23 cellular contexts compared by ENCODE assay signal in the genomic region with DNA sequence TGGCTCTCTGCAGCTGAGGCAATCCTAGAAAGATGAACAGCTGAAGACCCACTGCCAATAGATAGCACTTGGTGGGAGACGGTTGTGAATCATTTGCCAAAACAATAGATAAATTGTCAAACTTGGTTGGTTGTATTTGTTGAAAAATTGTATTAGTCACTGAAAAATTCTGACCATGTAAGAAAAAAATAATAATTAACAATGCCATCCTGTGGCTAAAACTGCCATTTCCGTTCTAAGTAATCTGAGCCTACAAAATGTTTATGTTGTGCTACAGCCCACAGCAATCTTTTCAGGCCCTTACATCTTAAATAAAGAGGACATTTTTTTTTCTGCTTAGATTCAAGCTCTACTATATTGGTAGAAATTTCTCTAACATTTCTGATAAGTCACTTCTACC.
DNase-seq lines count a peak whose midpoint lies in the region; ATAC-seq, FAIRE-seq and TF ChIP-seq lines count a peak whose summit lies in the region.
"Had no signal": no experiment of that assay in that cellular context is flagged by ENCODE, and none has a peak within 500 bp of the region (broad histone marks: within the 10 kb centered on the region; RNA-seq: fewer than 3 reads in every experiment).

No MANE protein-coding gene starts in this region.

- H3K79me2 ChIP-seq in astrocyte (ENCODE audit: insufficient read depth, low read length), result no peaks in the 10 kb centered on the region
- H3K79me2 ChIP-seq in neural progenitor cell (ENCODE audit: low read depth), result no peaks in the 10 kb centered on the region

- H3K4me1 ChIP-seq in astrocyte (ENCODE audit: insufficient read depth, low read length), result peaks cover 23% of the 10 kb centered on the region
- peaks cover 53% of the 10 kb centered on the region for H3K4me1 ChIP-seq in skeletal muscle satellite cell (ENCODE audit: control insufficient read depth, insufficient read depth, low read length)
- no peaks in the 10 kb centered on the region for H3K4me1 ChIP-seq in upper lobe of right lung
- no peaks in the 10 kb centered on the region for H3K4me1 ChIP-seq in neural progenitor cell
- H3K4me1 ChIP-seq: transverse colon had no signal

- H3K27ac Mint-ChIP-seq in HFFc6, result peak overlapping the region; percentile 39
- no peak overlapping the region for H3K27ac Mint-ChIP-seq in astrocyte (ENCODE audit: unreplicated experiment)
- H3K27ac Mint-ChIP-seq in neural progenitor cell, result no peak overlapping the region
- H3K27ac Mint-ChIP-seq in stimulated activated memory B cell treated with anti-CD40 and anti-IgM and Interleukin-4, amounts not matched to agents 10 μg/mL and 1 μg/mL and 100 μg/mL, for 72 hours, result no peak overlapping the region
- H3K27ac Mint-ChIP-seq: activated naive CD8-positive, alpha-beta T cell; brain; CD8-positive, alpha-beta T cell; natural killer cell; T-cell had no signal

- no peaks in the 10 kb centered on the region for H3K27me3 ChIP-seq in astrocyte (ENCODE audit: insufficient read depth, low read length)
- no peaks in the 10 kb centered on the region for H3K27me3 ChIP-seq in skeletal muscle satellite cell (ENCODE audit: control insufficient read depth, insufficient read depth, low read length)
- H3K27me3 ChIP-seq in upper lobe of right lung, result no peaks in the 10 kb centered on the region
- no peaks in the 10 kb centered on the region for H3K27me3 ChIP-seq in neural progenitor cell
- H3K27me3 ChIP-seq: transverse colon had no signal

- TF ChIP-seq CTCF in HFFc6 (IDR thresholded peaks at IDR 0.05), result no peak
- TF ChIP-seq CTCF in astrocyte (IDR thresholded peaks at IDR 0.05; ENCODE audit: insufficient read depth, low read depth, low read length), result no peak
- no peak for TF ChIP-seq CTCF in fibroblast of the aortic adventitia (IDR thresholded peaks at IDR 0.05; ENCODE audit: insufficient read depth, low read length)
- TF ChIP-seq CTCF in upper lobe of right lung (IDR thresholded peaks at IDR 0.05), result no peak
- TF ChIP-seq CTCF in neural progenitor cell (IDR thresholded peaks at IDR 0.05), result no peak

- H3K4me3 Mint-ChIP-seq in HFFc6, result no peak overlapping the region
- H3K4me3 Mint-ChIP-seq in astrocyte (ENCODE audit: unreplicated experiment), result no peak overlapping the region
- H3K4me3 Mint-ChIP-seq in neural progenitor cell, result no peak overlapping the region
- no peak overlapping the region for H3K4me3 Mint-ChIP-seq in stimulated activated memory B cell treated with anti-CD40 and anti-IgM and Interleukin-4, amounts not matched to agents 10 μg/mL and 1 μg/mL and 100 μg/mL, for 72 hours
- H3K4me3 Mint-ChIP-seq: activated naive CD8-positive, alpha-beta T cell; brain; CD8-positive, alpha-beta T cell; natural killer cell; T-cell had no signal

- H3K4me2 ChIP-seq in astrocyte (ENCODE audit: low read length) (no peak overlapping the region), skeletal muscle satellite cell (ENCODE audit: low read length) (peak overlapping the region; percentile 50), neural progenitor cell (no peak overlapping the region)

- ATAC-seq in upper lobe of right lung, result no peak
- no peak for ATAC-seq in stimulated activated memory B cell treated with anti-CD40 and anti-IgM and Interleukin-4, amounts not matched to agents 10 μg/mL and 1 μg/mL and 100 μg/mL, for 72 hours
- ATAC-seq: CD8-positive, alpha-beta T cell; HCT116; natural killer cell; T-cell had no signal

- H2AFZ ChIP-seq in astrocyte (ENCODE audit: low read depth, low read length), result no peak overlapping the region
- no peak overlapping the region for H2AFZ ChIP-seq in neural progenitor cell (replicated peaks)

- H3K4me1 Mint-ChIP-seq in HFFc6 (ENCODE audit: low read depth) (peaks cover 59% of the 10 kb centered on the region), astrocyte (ENCODE audit: low read depth, unreplicated experiment) (peaks cover 10% of the 10 kb centered on the region), neural progenitor cell (no peaks in the 10 kb centered on the region)
- no peaks in the 10 kb centered on the region for H3K4me1 Mint-ChIP-seq in stimulated activated memory B cell treated with anti-CD40 and anti-IgM and Interleukin-4, amounts not matched to agents 10 μg/mL and 1 μg/mL and 100 μg/mL, for 72 hours
- H3K4me1 Mint-ChIP-seq: natural killer cell, T-cell had no signal

- no peaks in the 10 kb centered on the region for H3F3A ChIP-seq in neural progenitor cell (ENCODE audit: low read depth)

- H3K36me3 Mint-ChIP-seq in HFFc6 (ENCODE audit: low read depth) (no peaks in the 10 kb centered on the region), astrocyte (ENCODE audit: low read depth, unreplicated experiment) (no peaks in the 10 kb centered on the region), neural progenitor cell (no peaks in the 10 kb centered on the region)
- no peaks in the 10 kb centered on the region for H3K36me3 Mint-ChIP-seq in stimulated activated memory B cell treated with anti-CD40 and anti-IgM and Interleukin-4, amounts not matched to agents 10 μg/mL and 1 μg/mL and 100 μg/mL, for 72 hours
- H3K36me3 Mint-ChIP-seq: activated naive CD8-positive, alpha-beta T cell; brain; CD8-positive, alpha-beta T cell; natural killer cell; T-cell had no signal

- FAIRE-seq in astrocyte (lab: Jason Lieb, UNC), result no peak
- FAIRE-seq: endometrium, TTC549 had no signal

- H3K9me3 Mint-ChIP-seq in HFFc6 (no peaks in the 10 kb centered on the region), astrocyte (ENCODE audit: unreplicated experiment) (no peaks in the 10 kb centered on the region), neural progenitor cell (no peaks in the 10 kb centered on the region)
- H3K9me3 Mint-ChIP-seq in stimulated activated memory B cell treated with anti-CD40 and anti-IgM and Interleukin-4, amounts not matched to agents 10 μg/mL and 1 μg/mL and 100 μg/mL, for 72 hours, result no peaks in the 10 kb centered on the region

- no peaks in the 10 kb centered on the region for H3K36me3 ChIP-seq in astrocyte (ENCODE audit: insufficient read depth, low read length)
- H3K36me3 ChIP-seq in skeletal muscle satellite cell (ENCODE audit: insufficient read depth, low read length), result no peaks in the 10 kb centered on the region
- H3K36me3 ChIP-seq in upper lobe of right lung, result no peaks in the 10 kb centered on the region
- no peaks in the 10 kb centered on the region for H3K36me3 ChIP-seq in neural progenitor cell
- H3K36me3 ChIP-seq: transverse colon had no signal

- intact Hi-C loops in upper lobe of right lung (cut with DNase I), result no loop called here

- no peak overlapping the region for H3K9ac ChIP-seq in astrocyte (ENCODE audit: low read length)
- H3K9ac ChIP-seq in skeletal muscle satellite cell (ENCODE audit: low read depth, low read length), result peak overlapping the region; percentile 75
- H3K9ac ChIP-seq in neural progenitor cell, result no peak overlapping the region

- H3K27ac ChIP-seq in astrocyte (ENCODE audit: low read depth, low read length) (peak overlapping the region; percentile 56), upper lobe of right lung (no peak overlapping the region), neural progenitor cell (no peak overlapping the region)
- H3K27ac ChIP-seq: coronary artery, transverse colon had no signal

- DNase-seq in HFFc6, result no peak
- peak; percentile 45 for DNase-seq in astrocyte (ENCODE audit: low read depth)
- peak; percentile 27 for DNase-seq in fibroblast of the aortic adventitia (ENCODE audit: low read depth)
- no peak for DNase-seq in upper lobe of right lung
- DNase-seq in neural progenitor cell (ENCODE audit: low spot score), result no peak
- DNase-seq in COLO668 (lab: John Stamatoyannopoulos, UW; ENCODE audit: unreplicated experiment), result no peak
- DNase-seq: CD8-positive, alpha-beta T cell; DMS79; natural killer cell; NCI-H1105 treated with DMSO at 0.1 percent for 48 hours; NCI-H2081 treated with DMSO at 0.1 percent for 48 hours; stimulated activated CD4-positive, alpha-beta T cell treated with anti-CD3 and anti-CD28 coated beads, Interleukin-2, amount 100 ng/mL, for 24 hours; stimulated activated naive CD4-positive, alpha-beta T cell treated with Interleukin-2 at 50 U/mL for 16 hours; T-cell; transverse colon had no signal

- H4K20me1 ChIP-seq in astrocyte (ENCODE audit: insufficient read depth, low read length), result no peaks in the 10 kb centered on the region
- H4K20me1 ChIP-seq in neural progenitor cell (ENCODE audit: low read depth), result no peaks in the 10 kb centered on the region

- H3K27me3 Mint-ChIP-seq in HFFc6 (ENCODE audit: insufficient read depth) (peaks cover 1% of the 10 kb centered on the region; the same call in 1 of the 2 replicates), astrocyte (ENCODE audit: low read depth, unreplicated experiment) (no peaks in the 10 kb centered on the region), neural progenitor cell (ENCODE audit: insufficient read depth, low read depth) (peaks cover 3% of the 10 kb centered on the region)
- no peaks in the 10 kb centered on the region for H3K27me3 Mint-ChIP-seq in stimulated activated memory B cell treated with anti-CD40 and anti-IgM and Interleukin-4, amounts not matched to agents 10 μg/mL and 1 μg/mL and 100 μg/mL, for 72 hours
- H3K27me3 Mint-ChIP-seq: activated naive CD8-positive, alpha-beta T cell; T-cell had no signal

- H3K4me3 ChIP-seq in astrocyte (ENCODE audit: insufficient read depth, low read depth, low read length), result no peak overlapping the region
- no peak overlapping the region for H3K4me3 ChIP-seq in fibroblast of the aortic adventitia (ENCODE audit: low read depth, low read length)
- no peak overlapping the region for H3K4me3 ChIP-seq in skeletal muscle satellite cell (ENCODE audit: low read length)
- H3K4me3 ChIP-seq in upper lobe of right lung, result no peak overlapping the region
- no peak overlapping the region for H3K4me3 ChIP-seq in neural progenitor cell
- H3K4me3 ChIP-seq: coronary artery, transverse colon had no signal

- no peaks in the 10 kb centered on the region for H3K9me3 ChIP-seq in astrocyte (ENCODE audit: insufficient read depth, low read depth, low read length)
- no peaks in the 10 kb centered on the region for H3K9me3 ChIP-seq in skeletal muscle satellite cell (replicated peaks; ENCODE audit: low read length)
- no peaks in the 10 kb centered on the region for H3K9me3 ChIP-seq in upper lobe of right lung
- H3K9me3 ChIP-seq in neural progenitor cell (ENCODE audit: low read depth), result no peaks in the 10 kb centered on the region
- H3K9me3 ChIP-seq: transverse colon had no signal

Comparison
In these comparisons a context has a peak if more than half of its experiments do, and no peak if none do; other contexts are left out.
1. DNase-seq: peak in astrocyte (single experiment) and fibroblast of the aortic adventitia (single experiment); none in HFFc6 (single experiment), upper lobe of right lung (single experiment), neural progenitor cell (single experiment) and COLO668 (single experiment).